Comparison of ENCODE assay signal across 7 cellular contexts in genomic region chr17:60615108-60615507, GRCh38.
"Had no signal": no experiment of that assay in that cellular context is flagged by ENCODE, and none has a peak within 500 bp of the region (broad histone marks: within the 10 kb centered on the region; RNA-seq: fewer than 3 reads in every experiment).

No MANE protein-coding gene starts in this region.

- H3K27ac ChIP-seq: HL-60 had no signal

- H3K4me3 ChIP-seq: K562 had no signal

- DNase-seq: IMR-90, KBM-7, KG1 had no signal

- H3K27me3 Mint-ChIP-seq: IgD-negative memory B cell had no signal

- FAIRE-seq: HTR-8/SVneo, K562 had no signal

- H3K9me3 Mint-ChIP-seq: IgD-negative memory B cell had no signal

- H3K4me3 Mint-ChIP-seq: IgD-negative memory B cell had no signal
